Comparison of ENCODE assay signal across 8 cellular contexts in the genomic region with DNA sequence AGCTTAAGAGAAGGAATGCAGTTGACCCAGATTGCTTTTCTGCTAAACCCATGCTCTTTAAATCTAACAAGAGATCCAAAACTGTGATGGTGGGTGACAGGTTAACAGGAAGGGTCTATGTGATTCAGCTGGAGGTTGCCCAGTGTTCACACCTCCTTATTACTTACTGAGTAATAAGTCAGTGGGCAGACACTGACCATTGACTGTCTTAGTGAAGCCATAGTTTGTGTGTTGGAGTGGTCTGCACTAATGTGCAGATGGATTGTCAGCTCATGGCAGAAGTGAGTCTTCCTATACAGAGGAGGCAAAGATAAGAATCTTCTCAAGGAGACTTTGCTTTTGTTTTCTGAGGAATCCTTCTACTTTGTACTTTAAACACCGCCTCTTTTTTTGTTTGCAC. TPM values are rescaled to one million over a fixed set of nuclear protein-coding genes. Genes with fewer than 3 reads are reported as not detected.
DNase-seq lines count a peak whose midpoint lies in the region; ATAC-seq, FAIRE-seq and TF ChIP-seq lines count a peak whose summit lies in the region.

No MANE protein-coding gene starts in this region.

- no peaks in the 10 kb centered on the region for H3K9me3 ChIP-seq in CD8-positive, alpha-beta memory T cell (ENCODE audit: low read length)
- H3K9me3 ChIP-seq in osteoblast (ENCODE audit: low read depth, low read length), result no peaks in the 10 kb centered on the region

- peaks cover 0 to 1% of the 10 kb centered on the region in 2 donors for H3K27me3 Mint-ChIP-seq in CD8-positive, alpha-beta memory T cell
- no peaks in the 10 kb centered on the region for H3K27me3 Mint-ChIP-seq in effector memory CD8-positive, alpha-beta T cell

- peak overlapping the region; percentile 71 for H3K27ac ChIP-seq in CD8-positive, alpha-beta memory T cell (ENCODE audit: low read depth, low read length)
- H3K27ac ChIP-seq in osteoblast (ENCODE audit: low read depth, low read length), result peak overlapping the region; percentile 83

- H3K27ac Mint-ChIP-seq in CD8-positive, alpha-beta memory T cell, result peak overlapping the region; percentile 86 to 98 (median 94)
- H3K27ac Mint-ChIP-seq in effector memory CD8-positive, alpha-beta T cell, result peak overlapping the region; percentile 91

- CTCF ChIA-PET in CD8-positive, alpha-beta memory T cell (lab: Charles Lee), result interaction anchor here (0.6 to 7.1 kb wide), 8 partner anchors 16 to 196 kb away, joined by 3 to 93 read pairs (median 6); partner anchors contain the start of genes MOB1B, RUFY3 and UTP3

- H3K36me3 Mint-ChIP-seq in CD8-positive, alpha-beta memory T cell, result peaks cover 0 to 11% (median 0%) of the 10 kb centered on the region in 3 donors
- H3K36me3 Mint-ChIP-seq in effector memory CD8-positive, alpha-beta T cell (ENCODE audit: insufficient read depth), result peaks cover 8% of the 10 kb centered on the region

- peak overlapping the region; percentile 68 for H3K4me3 ChIP-seq in CD8-positive, alpha-beta memory T cell (ENCODE audit: low read length)
- H3K4me3 ChIP-seq in NB4 (ENCODE audit: low read depth, low read length) (peak overlapping the region; percentile 82), osteoblast (ENCODE audit: insufficient read depth, low read length) (peak overlapping the region; percentile 79)

- peaks cover 8% of the 10 kb centered on the region for H4K20me1 ChIP-seq in osteoblast (ENCODE audit: insufficient read depth, low read length)

- FAIRE-seq in RCC 7860 (lab: Jason Lieb, UNC), result no peak

- peaks cover 50% of the 10 kb centered on the region for H3K79me2 ChIP-seq in osteoblast (ENCODE audit: insufficient read depth, low read length)

- peaks cover 22 to 48% (median 38%) of the 10 kb centered on the region in 3 donors for H3K4me1 Mint-ChIP-seq in CD8-positive, alpha-beta memory T cell
- H3K4me1 Mint-ChIP-seq in effector memory CD8-positive, alpha-beta T cell (ENCODE audit: low read depth in 2 of 2), result peaks cover 14 to 23% of the 10 kb centered on the region in 2 donors

- ATAC-seq in effector memory CD8-positive, alpha-beta T cell (replicated peaks), result no peak
- ATAC-seq in GM18505 (IDR thresholded peaks at IDR 0.05; ENCODE audit: unreplicated experiment), result no peak
- no peak for ATAC-seq in GM18870 (IDR thresholded peaks at IDR 0.05; ENCODE audit: unreplicated experiment)

- H3K27me3 ChIP-seq in CD8-positive, alpha-beta memory T cell (ENCODE audit: insufficient read depth, low read length, poor library complexity, severe bottlenecking), result no peaks in the 10 kb centered on the region
- H3K27me3 ChIP-seq in osteoblast (ENCODE audit: insufficient read depth, low read length), result no peaks in the 10 kb centered on the region

- H3K4me3 Mint-ChIP-seq in CD8-positive, alpha-beta memory T cell, result peak overlapping the region; percentile 87 to 99 (median 94)
- peak overlapping the region; percentile 86 to 88 for H3K4me3 Mint-ChIP-seq in effector memory CD8-positive, alpha-beta T cell

- no peak for DNase-seq in CD8-positive, alpha-beta memory T cell
- peak; percentile 14 for DNase-seq in NB4 (ENCODE audit: low read depth)
- no peak for DNase-seq in effector memory CD8-positive, alpha-beta T cell
- no peak for DNase-seq in osteoblast (ENCODE audit: insufficient read length, low spot score, missing footprints)
- no peak for DNase-seq in 8988T
- DNase-seq in RCC 7860 (ENCODE audit: low spot score), result no peak

- no peak for TF ChIP-seq CTCF in NB4 (IDR thresholded peaks at IDR 0.05; ENCODE audit: low read depth, low read length)
- TF ChIP-seq CTCF in osteoblast (IDR thresholded peaks at IDR 0.05; ENCODE audit: extremely low read depth, low read depth, low read length), result no peak

- H3K9me3 Mint-ChIP-seq in CD8-positive, alpha-beta memory T cell, result no peaks in the 10 kb centered on the region
- no peaks in the 10 kb centered on the region for H3K9me3 Mint-ChIP-seq in effector memory CD8-positive, alpha-beta T cell

- no peaks in the 10 kb centered on the region for H3K36me3 ChIP-seq in CD8-positive, alpha-beta memory T cell (ENCODE audit: insufficient read depth, low read length)
- H3K36me3 ChIP-seq in osteoblast (ENCODE audit: insufficient read depth, low read length), result no peaks in the 10 kb centered on the region

- peaks cover 31% of the 10 kb centered on the region for H3K4me1 ChIP-seq in CD8-positive, alpha-beta memory T cell (ENCODE audit: insufficient read depth, low read length)
- H3K4me1 ChIP-seq in osteoblast (ENCODE audit: insufficient read depth, low read length), result peaks cover 28% of the 10 kb centered on the region

- TF ChIP-seq POLR2A in NB4 (IDR thresholded peaks at IDR 0.05; ENCODE audit: extremely low read depth, insufficient read length) (no peak), GM18505 (IDR thresholded peaks at IDR 0.05; ENCODE audit: borderline replicate concordance, extremely low read depth, insufficient read depth, insufficient read length) (no peak)

- POLR2A ChIA-PET in CD8-positive, alpha-beta memory T cell (lab: Charles Lee), result interaction anchor here (0.7 to 4.3 kb wide), 6 partner anchors 17 to 481 kb away, joined by 3 to 60 read pairs (median 11); partner anchors contain the start of genes GRSF1 and UTP3

- peak overlapping the region; percentile 91 for H2AFZ ChIP-seq in osteoblast (ENCODE audit: low read length)

- peak overlapping the region; percentile 95 for H3K4me2 ChIP-seq in osteoblast (ENCODE audit: insufficient read depth, low read length)

RNA-seq across cellular contexts. Expression of gene RUFY3, which starts 15.2 kb away (rescaled TPM):
- 10 to 100 TPM; 13.8 to 14.8 TPM for total RNA-seq in CD8-positive, alpha-beta memory T cell
- polyA plus RNA-seq in CD8-positive, alpha-beta memory T cell, result 10.4 TPM
- total RNA-seq in osteoblast, result 82.5 and 90.2 TPM in 2 replicates

RNA-seq across cellular contexts. Expression of gene UTP3, which starts 18.2 kb away (rescaled TPM):
- 10 to 100 TPM; 42.5 to 43.4 TPM for total RNA-seq in CD8-positive, alpha-beta memory T cell
- polyA plus RNA-seq in CD8-positive, alpha-beta memory T cell, result 14.9 TPM
- total RNA-seq in osteoblast, result 14.5 and 15.0 TPM in 2 replicates

RNA-seq across cellular contexts. Expression of gene JCHAIN, which starts 40.2 kb away (rescaled TPM):
- total RNA-seq in CD8-positive, alpha-beta memory T cell, result not detected
- polyA plus RNA-seq in CD8-positive, alpha-beta memory T cell, result not detected
- total RNA-seq in osteoblast, result 2.2 and 2.9 TPM in 2 replicates
